In the genomic region with DNA sequence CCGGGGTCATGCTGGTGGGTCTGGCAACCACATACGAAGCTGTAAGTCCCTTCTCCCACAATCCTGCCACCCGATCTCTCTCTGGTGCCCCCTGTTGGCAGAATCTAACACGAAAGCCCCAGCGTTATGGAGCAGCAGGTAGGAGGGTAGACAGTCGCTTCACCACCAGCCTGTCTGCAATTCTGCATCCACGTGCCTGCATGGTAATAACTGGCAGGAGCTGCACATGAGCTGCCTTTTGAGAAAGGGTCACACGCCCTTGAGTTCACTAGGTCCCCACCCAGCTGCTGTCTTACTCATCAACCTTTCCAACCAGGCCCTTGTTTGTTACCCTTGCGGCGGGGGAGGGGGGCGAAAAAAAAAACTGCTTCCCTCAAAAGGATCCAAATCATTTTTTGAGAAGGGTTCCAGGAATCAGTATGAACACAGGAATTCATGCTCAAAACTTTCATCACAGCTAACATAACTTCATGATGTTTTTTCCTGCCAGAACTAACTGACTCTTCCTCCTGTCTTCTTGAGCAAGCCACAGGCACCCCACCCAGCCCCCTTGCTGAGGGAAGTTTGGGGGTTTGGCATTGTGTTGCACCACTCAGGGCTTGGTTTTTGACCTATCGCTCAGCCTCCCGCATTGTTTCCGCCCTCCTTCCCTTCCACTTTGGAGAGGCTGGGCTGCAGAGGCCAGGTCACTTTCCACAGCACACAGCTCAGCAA, we compare ENCODE assay signal across 10 cellular contexts. TPM values are rescaled to one million over a fixed set of nuclear protein-coding genes. Genes with fewer than 3 reads are reported as not detected.
DNase-seq lines count a peak whose midpoint lies in the region; ATAC-seq and TF ChIP-seq lines count a peak whose summit lies in the region.
"Had no signal": no experiment of that assay in that cellular context is flagged by ENCODE, and none has a peak within 500 bp of the region (broad histone marks: within the 10 kb centered on the region; RNA-seq: fewer than 3 reads in every experiment).

No MANE protein-coding gene starts in this region.

- TF ChIP-seq CTCF in GM10266 (IDR thresholded peaks at IDR 0.05; ENCODE audit: control insufficient read depth, insufficient read depth, low read depth, missing control alignments) (peak; percentile 65), endothelial cell (IDR thresholded peaks at IDR 0.05; ENCODE audit: unreplicated experiment) (peak; percentile 56)

- no peak overlapping the region for H3K27ac Mint-ChIP-seq in endothelial cell (ENCODE audit: unreplicated experiment)
- H3K27ac Mint-ChIP-seq in stimulated activated naive CD8-positive, alpha-beta T cell treated with anti-CD3 and anti-CD28 coated beads, Interleukin-15, amount 100 ng/mL, for 72 hours: no peak overlapping the region
- H3K27ac Mint-ChIP-seq: T-helper 1 cell treated with Interleukin-12 subunit alpha and Interleukin-12 subunit beta and Interleukin-4 antibody, amounts not matched to agents 30 μg/mL and 1 μg/mL, for 36 hours had no signal

- no peaks in the 10 kb centered on the region for H3K9me3 Mint-ChIP-seq in endothelial cell (ENCODE audit: unreplicated experiment)
- H3K9me3 Mint-ChIP-seq in stimulated activated naive CD8-positive, alpha-beta T cell treated with anti-CD3 and anti-CD28 coated beads, Interleukin-15, amount 100 ng/mL, for 72 hours: no peaks in the 10 kb centered on the region
- H3K9me3 Mint-ChIP-seq: T-helper 1 cell treated with Interleukin-12 subunit alpha and Interleukin-12 subunit beta and Interleukin-4 antibody, amounts not matched to agents 30 μg/mL and 1 μg/mL, for 36 hours had no signal

- DNase-seq in GM10266 (ENCODE audit: extremely low spot score) (peak; percentile 53), HT-29 (ENCODE audit: low spot score) (peak; percentile 41), endothelial cell (ENCODE audit: low spot score) (peak; percentile 63), mucosa of gallbladder (ENCODE audit: low spot score) (peak; percentile 43), KG1 (lab: John Stamatoyannopoulos, UW) (no peak), RKO (ENCODE audit: low spot score) (no peak)
- peak; percentile 42 for DNase-seq in activated CD4-positive, CD25-positive, alpha-beta regulatory T cell treated with anti-CD3 and anti-CD28 coated beads, Interleukin-2, amount 50 U/mL, for 72 hours
- peak; percentile 48 to 54 for DNase-seq in stimulated activated naive CD8-positive, alpha-beta T cell treated with anti-CD3 and anti-CD28 coated beads, Interleukin-15, amount 100 ng/mL, for 72 hours

- peaks cover 7% of the 10 kb centered on the region for H3K4me1 Mint-ChIP-seq in endothelial cell (ENCODE audit: unreplicated experiment)
- peaks cover 11% of the 10 kb centered on the region for H3K4me1 Mint-ChIP-seq in stimulated activated naive CD8-positive, alpha-beta T cell treated with anti-CD3 and anti-CD28 coated beads, Interleukin-15, amount 100 ng/mL, for 72 hours

- peaks cover 4% of the 10 kb centered on the region for H3K36me3 Mint-ChIP-seq in endothelial cell (ENCODE audit: low read depth, unreplicated experiment)

- H3K27me3 Mint-ChIP-seq in endothelial cell (ENCODE audit: unreplicated experiment): peaks cover 6% of the 10 kb centered on the region
- H3K27me3 Mint-ChIP-seq in stimulated activated naive CD8-positive, alpha-beta T cell treated with anti-CD3 and anti-CD28 coated beads, Interleukin-15, amount 100 ng/mL, for 72 hours: peaks cover 35% of the 10 kb centered on the region

- H3K4me3 Mint-ChIP-seq in endothelial cell (ENCODE audit: unreplicated experiment): no peak overlapping the region
- no peak overlapping the region for H3K4me3 Mint-ChIP-seq in stimulated activated naive CD8-positive, alpha-beta T cell treated with anti-CD3 and anti-CD28 coated beads, Interleukin-15, amount 100 ng/mL, for 72 hours
- H3K4me3 Mint-ChIP-seq: T-helper 1 cell treated with Interleukin-12 subunit alpha and Interleukin-12 subunit beta and Interleukin-4 antibody, amounts not matched to agents 30 μg/mL and 1 μg/mL, for 36 hours had no signal

- ATAC-seq in stimulated activated naive CD8-positive, alpha-beta T cell treated with anti-CD3 and anti-CD28 coated beads, Interleukin-15, amount 100 ng/mL, for 72 hours: peak; percentile 67

RNA-seq across cellular contexts. Expression of gene TMEM252, which starts 19.6 kb away (rescaled TPM):
- total RNA-seq in HT-29 (2014; rRNA removed; shearing (Covaris generic)): 0.15 and 0.26 TPM in 2 replicates
- total RNA-seq in endothelial cell (ENCODE audit: unreplicated experiment) (not detected), mucosa of gallbladder (not detected)
- total RNA-seq: suprapubic skin had no signal

Comparison
In these comparisons a context has a peak if more than half of its experiments do, and no peak if none do; other contexts are left out.
1. DNase-seq: peak in GM10266 (single experiment), HT-29 (single experiment), activated CD4-positive, CD25-positive, alpha-beta regulatory T cell treated with anti-CD3 and anti-CD28 coated beads, Interleukin-2, amount 50 U/mL, for 72 hours (single experiment), endothelial cell (single experiment), mucosa of gallbladder (single experiment) and stimulated activated naive CD8-positive, alpha-beta T cell treated with anti-CD3 and anti-CD28 coated beads, Interleukin-15, amount 100 ng/mL, for 72 hours (2 of 2); none in KG1 (single experiment) and RKO (single experiment).